In the genomic region with DNA sequence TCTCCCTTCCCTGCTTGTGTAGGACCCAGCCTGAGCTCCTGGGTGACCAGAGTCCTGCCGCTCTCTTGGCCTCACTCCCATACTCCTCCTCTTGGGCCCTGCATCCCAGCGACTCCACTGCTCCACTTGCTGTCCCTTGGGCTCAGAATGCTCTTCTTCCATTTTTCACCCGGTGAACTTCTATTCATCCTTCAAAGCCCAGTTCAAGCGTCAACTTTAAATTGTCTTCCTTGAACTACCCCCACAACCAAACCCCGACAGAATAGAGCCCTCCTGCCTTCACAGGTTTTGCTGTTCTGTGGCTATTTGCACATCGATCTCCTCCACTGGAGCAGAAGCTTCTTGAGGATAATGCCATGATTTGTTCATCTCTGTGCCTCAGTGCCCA, we compare ENCODE assay signal across 24 cellular contexts.
DNase-seq lines count a peak whose midpoint lies in the region; ATAC-seq and TF ChIP-seq lines count a peak whose summit lies in the region.
"Had no signal": no experiment of that assay in that cellular context is flagged by ENCODE, and none has a peak within 500 bp of the region (broad histone marks: within the 10 kb centered on the region; RNA-seq: fewer than 3 reads in every experiment).

No MANE protein-coding gene starts in this region.

- CTCF ChIA-PET in activated CD8-positive, alpha-beta T cell treated with anti-CD3 and anti-CD28 coated beads for 36 hours (lab: Charles Lee), result no interaction called here
- CTCF ChIA-PET in activated CD8-positive, alpha-beta T cell treated with anti-CD3 and anti-CD28 coated beads, Interleukin-2, amount 10 ng/mL, durations not matched to agents 7 days and 5 days (lab: Charles Lee), result no interaction called here
- CTCF ChIA-PET in HEK293 (lab: Yijun Ruan, JAX), result no interaction called here

- H3K27ac ChIP-seq in HEK293 (ENCODE audit: extremely low read depth, low read depth, low read length) (no peak overlapping the region), colonic mucosa (no peak overlapping the region)
- H3K27ac ChIP-seq: HL-60 had no signal

- H3K27me3 Mint-ChIP-seq in activated CD8-positive, alpha-beta T cell treated with anti-CD3 and anti-CD28 coated beads for 36 hours, result no peaks in the 10 kb centered on the region
- no peaks in the 10 kb centered on the region for H3K27me3 Mint-ChIP-seq in activated CD8-positive, alpha-beta T cell treated with anti-CD3 and anti-CD28 coated beads, Interleukin-2, amount 10 ng/mL, durations not matched to agents 7 days and 5 days (ENCODE audit: low read depth)
- no peaks in the 10 kb centered on the region for H3K27me3 Mint-ChIP-seq in central memory CD8-positive, alpha-beta T cell
- H3K27me3 Mint-ChIP-seq in stimulated activated memory B cell treated with anti-CD40 and anti-IgM and Interleukin-4, amounts not matched to agents 10 μg/mL and 1 μg/mL and 100 μg/mL, for 72 hours, result no peaks in the 10 kb centered on the region
- no peaks in the 10 kb centered on the region for H3K27me3 Mint-ChIP-seq in chondrocyte (ENCODE audit: low read depth)
- H3K27me3 Mint-ChIP-seq: IgD-negative memory B cell had no signal

- H3K36me3 Mint-ChIP-seq in activated CD8-positive, alpha-beta T cell treated with anti-CD3 and anti-CD28 coated beads for 36 hours (ENCODE audit: low read depth), result no peaks in the 10 kb centered on the region
- no peaks in the 10 kb centered on the region for H3K36me3 Mint-ChIP-seq in activated CD8-positive, alpha-beta T cell treated with anti-CD3 and anti-CD28 coated beads, Interleukin-2, amount 10 ng/mL, durations not matched to agents 7 days and 5 days (ENCODE audit: low read depth)
- H3K36me3 Mint-ChIP-seq in central memory CD8-positive, alpha-beta T cell (ENCODE audit: insufficient read depth), result no peaks in the 10 kb centered on the region
- H3K36me3 Mint-ChIP-seq in stimulated activated memory B cell treated with anti-CD40 and anti-IgM and Interleukin-4, amounts not matched to agents 10 μg/mL and 1 μg/mL and 100 μg/mL, for 72 hours, result no peaks in the 10 kb centered on the region
- H3K36me3 Mint-ChIP-seq in chondrocyte (ENCODE audit: low read depth), result no peaks in the 10 kb centered on the region
- H3K36me3 Mint-ChIP-seq: CD14-positive monocyte, IgD-negative memory B cell had no signal

- H3K4me3 ChIP-seq in HEK293 (ENCODE audit: low read depth, low read length) (no peak overlapping the region), colonic mucosa (no peak overlapping the region)

- H3K27ac Mint-ChIP-seq in activated CD8-positive, alpha-beta T cell treated with anti-CD3 and anti-CD28 coated beads for 36 hours, result peak overlapping the region; percentile 2
- no peak overlapping the region for H3K27ac Mint-ChIP-seq in activated CD8-positive, alpha-beta T cell treated with anti-CD3 and anti-CD28 coated beads, Interleukin-2, amount 10 ng/mL, durations not matched to agents 7 days and 5 days
- H3K27ac Mint-ChIP-seq in central memory CD8-positive, alpha-beta T cell (ENCODE audit: low read depth), result peak overlapping the region; percentile 77
- H3K27ac Mint-ChIP-seq in stimulated activated memory B cell treated with anti-CD40 and anti-IgM and Interleukin-4, amounts not matched to agents 10 μg/mL and 1 μg/mL and 100 μg/mL, for 72 hours, result peak overlapping the region; percentile 87
- no peak overlapping the region for H3K27ac Mint-ChIP-seq in chondrocyte (ENCODE audit: unreplicated experiment)

- DNase-seq in activated CD8-positive, alpha-beta T cell treated with anti-CD3 and anti-CD28 coated beads for 36 hours, result no peak
- no peak for DNase-seq in activated CD8-positive, alpha-beta T cell treated with anti-CD3 and anti-CD28 coated beads, Interleukin-2, amount 10 ng/mL, durations not matched to agents 7 days and 5 days
- DNase-seq in central memory CD8-positive, alpha-beta T cell (ENCODE audit: low spot score in 2 of 2), result no peak
- DNase-seq in chondrocyte (ENCODE audit: low spot score) (no peak), colonic mucosa (no peak)
- DNase-seq: 8988T; ACHN; BE2C; DMS153; HCEC 1CT; Karpas-422; NCI-H1105; NCI-H1436 treated with DMSO at 0.1 percent for 48 hours; NCI-H187 treated with DMSO at 0.1 percent for 48 hours; NCI-H345; NCI-H774; NK-92 treated with Interleukin-12 subunit alpha and Interleukin-12 subunit beta, amount 100 ng/mL, for 24 hours; PC-3 had no signal

- POLR2A ChIA-PET in activated CD8-positive, alpha-beta T cell treated with anti-CD3 and anti-CD28 coated beads for 36 hours (lab: Charles Lee), result interaction anchor here (0.6 to 1.2 kb wide), 2 partner anchors 29 to 39 kb away, joined by 3 to 4 read pairs; no protein-coding TSS in a partner anchor
- POLR2A ChIA-PET in activated CD8-positive, alpha-beta T cell treated with anti-CD3 and anti-CD28 coated beads, Interleukin-2, amount 10 ng/mL, durations not matched to agents 7 days and 5 days (lab: Charles Lee), result no interaction called here
- POLR2A ChIA-PET in HEK293 (lab: Yijun Ruan, JAX), result no interaction called here

- H3K27me3 ChIP-seq in colonic mucosa, result no peaks in the 10 kb centered on the region
- H3K27me3 ChIP-seq: BE2C had no signal

- H3K4me1 ChIP-seq in HEK293 (ENCODE audit: control insufficient read depth, insufficient read depth, low read length) (no peaks in the 10 kb centered on the region; the same call in 1 of the 2 replicates), colonic mucosa (no peaks in the 10 kb centered on the region)
- H3K4me1 ChIP-seq: BE2C had no signal

- H3K9me3 Mint-ChIP-seq in activated CD8-positive, alpha-beta T cell treated with anti-CD3 and anti-CD28 coated beads for 36 hours, result no peaks in the 10 kb centered on the region
- H3K9me3 Mint-ChIP-seq in activated CD8-positive, alpha-beta T cell treated with anti-CD3 and anti-CD28 coated beads, Interleukin-2, amount 10 ng/mL, durations not matched to agents 7 days and 5 days (ENCODE audit: insufficient read depth), result no peaks in the 10 kb centered on the region
- H3K9me3 Mint-ChIP-seq in central memory CD8-positive, alpha-beta T cell, result no peaks in the 10 kb centered on the region
- no peaks in the 10 kb centered on the region for H3K9me3 Mint-ChIP-seq in stimulated activated memory B cell treated with anti-CD40 and anti-IgM and Interleukin-4, amounts not matched to agents 10 μg/mL and 1 μg/mL and 100 μg/mL, for 72 hours
- H3K9me3 Mint-ChIP-seq in chondrocyte (ENCODE audit: low read depth), result no peaks in the 10 kb centered on the region
- H3K9me3 Mint-ChIP-seq: IgD-negative memory B cell had no signal

- no peak overlapping the region for H3K4me3 Mint-ChIP-seq in activated CD8-positive, alpha-beta T cell treated with anti-CD3 and anti-CD28 coated beads for 36 hours
- no peak overlapping the region for H3K4me3 Mint-ChIP-seq in activated CD8-positive, alpha-beta T cell treated with anti-CD3 and anti-CD28 coated beads, Interleukin-2, amount 10 ng/mL, durations not matched to agents 7 days and 5 days
- peak overlapping the region; percentile 37 for H3K4me3 Mint-ChIP-seq in central memory CD8-positive, alpha-beta T cell
- H3K4me3 Mint-ChIP-seq in stimulated activated memory B cell treated with anti-CD40 and anti-IgM and Interleukin-4, amounts not matched to agents 10 μg/mL and 1 μg/mL and 100 μg/mL, for 72 hours, result no peak overlapping the region
- H3K4me3 Mint-ChIP-seq in chondrocyte (ENCODE audit: unreplicated experiment), result no peak overlapping the region
- H3K4me3 Mint-ChIP-seq: CD14-positive monocyte had no signal

- TF ChIP-seq CTCF in activated CD8-positive, alpha-beta T cell treated with anti-CD3 and anti-CD28 coated beads for 36 hours (IDR thresholded peaks at IDR 0.05), result no peak
- TF ChIP-seq CTCF in HEK293 (tag by site-specific recombination; IDR thresholded peaks at IDR 0.05) (no peak), chondrocyte (IDR thresholded peaks at IDR 0.05) (no peak), colonic mucosa (IDR thresholded peaks at IDR 0.05) (no peak)

- intact Hi-C loops in activated CD8-positive, alpha-beta T cell treated with anti-CD3 and anti-CD28 coated beads for 36 hours (cut with micrococcal nuclease), result no loop called here
- intact Hi-C loops in colonic mucosa (cut with DNase I), result no loop called here

- H3K9ac ChIP-seq in colonic mucosa (ENCODE audit: low read depth in 2 of 2, low read length in 2 of 2), result no peak overlapping the region

- H3K36me3 ChIP-seq in HEK293 (ENCODE audit: control insufficient read depth in 2 of 2, insufficient read depth in 1 of 2, low read length in 2 of 2) (no peaks in the 10 kb centered on the region), colonic mucosa (no peaks in the 10 kb centered on the region)
- H3K36me3 ChIP-seq: BE2C had no signal

- no peak for ATAC-seq in activated CD8-positive, alpha-beta T cell treated with anti-CD3 and anti-CD28 coated beads for 36 hours
- no peak for ATAC-seq in activated CD8-positive, alpha-beta T cell treated with anti-CD3 and anti-CD28 coated beads, Interleukin-2, amount 10 ng/mL, durations not matched to agents 7 days and 5 days
- ATAC-seq in central memory CD8-positive, alpha-beta T cell (replicated peaks; ENCODE audit: extremely low read depth, poor library complexity, severe bottlenecking), result no peak
- no peak for ATAC-seq in stimulated activated memory B cell treated with anti-CD40 and anti-IgM and Interleukin-4, amounts not matched to agents 10 μg/mL and 1 μg/mL and 100 μg/mL, for 72 hours
- ATAC-seq in HG02970 (IDR thresholded peaks at IDR 0.05; ENCODE audit: low FRiP score, unreplicated experiment), result no peak
- ATAC-seq: PC-3 had no signal

- H3K4me1 Mint-ChIP-seq in activated CD8-positive, alpha-beta T cell treated with anti-CD3 and anti-CD28 coated beads for 36 hours (ENCODE audit: low read depth), result peaks cover 16% of the 10 kb centered on the region
- H3K4me1 Mint-ChIP-seq in activated CD8-positive, alpha-beta T cell treated with anti-CD3 and anti-CD28 coated beads, Interleukin-2, amount 10 ng/mL, durations not matched to agents 7 days and 5 days (ENCODE audit: low read depth), result peaks cover 10% of the 10 kb centered on the region
- H3K4me1 Mint-ChIP-seq in central memory CD8-positive, alpha-beta T cell, result peaks cover 25% of the 10 kb centered on the region
- peaks cover 30% of the 10 kb centered on the region for H3K4me1 Mint-ChIP-seq in stimulated activated memory B cell treated with anti-CD40 and anti-IgM and Interleukin-4, amounts not matched to agents 10 μg/mL and 1 μg/mL and 100 μg/mL, for 72 hours
- H3K4me1 Mint-ChIP-seq in chondrocyte (ENCODE audit: low read depth), result no peaks in the 10 kb centered on the region

- H3K9me3 ChIP-seq in HEK293 (ENCODE audit: control insufficient read depth, insufficient read depth, low read depth, low read length) (no peaks in the 10 kb centered on the region), colonic mucosa (no peaks in the 10 kb centered on the region)
- H3K9me3 ChIP-seq: BE2C had no signal

TF ChIP-seq in HEK293, 187 proteins besides CTCF, POLR2A, EP300 and RAD21:
- TF ChIP-seq ZFP3 (tag by site-specific recombination; IDR thresholded peaks at IDR 0.05; ENCODE audit: low read depth), result peak; percentile 92
- TF ChIP-seq GLIS2 (tag by site-specific recombination; IDR thresholded peaks at IDR 0.05), result no peak

Comparison
In these comparisons a context has a peak if more than half of its experiments do, and no peak if none do; other contexts are left out.
1. H3K27ac Mint-ChIP-seq: peak in activated CD8-positive, alpha-beta T cell treated with anti-CD3 and anti-CD28 coated beads for 36 hours (single experiment), central memory CD8-positive, alpha-beta T cell (single experiment) and stimulated activated memory B cell treated with anti-CD40 and anti-IgM and Interleukin-4, amounts not matched to agents 10 μg/mL and 1 μg/mL and 100 μg/mL, for 72 hours (single experiment); none in activated CD8-positive, alpha-beta T cell treated with anti-CD3 and anti-CD28 coated beads, Interleukin-2, amount 10 ng/mL, durations not matched to agents 7 days and 5 days (single experiment) and chondrocyte (single experiment).